ENCODE assay signal across 17 cellular contexts in genomic region chr12:43315961-43316360, GRCh38.
DNase-seq lines count a peak whose midpoint lies in the region; ATAC-seq and TF ChIP-seq lines count a peak whose summit lies in the region.
"Had no signal": no experiment of that assay in that cellular context is flagged by ENCODE, and none has a peak within 500 bp of the region (broad histone marks: within the 10 kb centered on the region; RNA-seq: fewer than 3 reads in every experiment).

No MANE protein-coding gene starts in this region.

- no peak for DNase-seq in chondrocyte (ENCODE audit: low spot score)
- no peak for DNase-seq in hepatocyte (ENCODE audit: low spot score)
- no peak for DNase-seq in right atrium auricular region (ENCODE audit: low spot score)
- DNase-seq in tibial artery: no peak
- no peak for DNase-seq in cerebellar cortex (ENCODE audit: low spot score)
- DNase-seq in NCI-H1105 treated with DMSO at 0.1 percent for 48 hours (lab: John Stamatoyannopoulos, UW): no peak
- DNase-seq: CD4-positive, alpha-beta T cell; DMS79 treated with DMSO at 0.1 percent for 48 hours; NCI-H1930; NCI-H2171; NCI-H446 treated with DMSO at 0.1 percent for 48 hours; SHP77 treated with DMSO at 0.1 percent for 48 hours had no signal

- H3K4me1 ChIP-seq in hepatocyte (ENCODE audit: insufficient read depth): peaks cover 4% of the 10 kb centered on the region
- peaks cover 44% of the 10 kb centered on the region for H3K4me1 ChIP-seq in skeletal muscle satellite cell (ENCODE audit: control insufficient read depth, insufficient read depth, low read length)
- H3K4me1 ChIP-seq in right atrium auricular region: no peaks in the 10 kb centered on the region
- H3K4me1 ChIP-seq in tibial artery: no peaks in the 10 kb centered on the region

- H3K9me2 ChIP-seq in hepatocyte (replicated peaks; ENCODE audit: insufficient read depth): no peaks in the 10 kb centered on the region

- no peak for ATAC-seq in SK-N-SH treated with all-trans-retinoic acid at 6 μM for 48 hours
- ATAC-seq: Panc1 had no signal

- H3K36me3 ChIP-seq in hepatocyte (replicated peaks; ENCODE audit: insufficient read depth, low read depth): no peaks in the 10 kb centered on the region
- H3K36me3 ChIP-seq in skeletal muscle satellite cell (ENCODE audit: insufficient read depth, low read length): no peaks in the 10 kb centered on the region
- H3K36me3 ChIP-seq in right atrium auricular region: no peaks in the 10 kb centered on the region
- H3K36me3 ChIP-seq in tibial artery: no peaks in the 10 kb centered on the region

- no peaks in the 10 kb centered on the region for H3K27me3 Mint-ChIP-seq in chondrocyte (ENCODE audit: low read depth)
- H3K27me3 Mint-ChIP-seq: CD4-positive, alpha-beta T cell had no signal

- peak overlapping the region; percentile 79 for H3K27ac Mint-ChIP-seq in chondrocyte (ENCODE audit: unreplicated experiment)
- H3K27ac Mint-ChIP-seq: B cell; CD4-positive, alpha-beta T cell had no signal

- peaks cover under 1% of the 10 kb centered on the region for H3K9me3 Mint-ChIP-seq in chondrocyte (ENCODE audit: low read depth)
- H3K9me3 Mint-ChIP-seq: CD4-positive, alpha-beta T cell had no signal

- H3K36me3 Mint-ChIP-seq in chondrocyte (ENCODE audit: low read depth): no peaks in the 10 kb centered on the region

- intact Hi-C loops in tibial artery (cut with DNase I; ENCODE audit: low total_unique reads): no loop called here

- no peak overlapping the region for H3K4me3 Mint-ChIP-seq in chondrocyte (ENCODE audit: unreplicated experiment)
- H3K4me3 Mint-ChIP-seq: B cell; CD4-positive, alpha-beta T cell had no signal

- no peak overlapping the region for H3K4me2 ChIP-seq in hepatocyte
- peak overlapping the region; percentile 24 for H3K4me2 ChIP-seq in skeletal muscle satellite cell (ENCODE audit: low read length)
- H3K4me2 ChIP-seq: KMS-11 had no signal

- H3K27me3 ChIP-seq in hepatocyte (no peaks in the 10 kb centered on the region), skeletal muscle satellite cell (ENCODE audit: control insufficient read depth, insufficient read depth, low read length) (no peaks in the 10 kb centered on the region), right atrium auricular region (no peaks in the 10 kb centered on the region), tibial artery (no peaks in the 10 kb centered on the region)

- H3K9me3 ChIP-seq in hepatocyte (ENCODE audit: low read depth) (no peaks in the 10 kb centered on the region), skeletal muscle satellite cell (replicated peaks; ENCODE audit: low read length) (no peaks in the 10 kb centered on the region), right atrium auricular region (no peaks in the 10 kb centered on the region), tibial artery (no peaks in the 10 kb centered on the region)

- no peaks in the 10 kb centered on the region for H3K79me2 ChIP-seq in hepatocyte

- peak overlapping the region; percentile 47 for H3K9ac ChIP-seq in skeletal muscle satellite cell (ENCODE audit: low read depth, low read length)
- H3K9ac ChIP-seq: KMS-11 had no signal

- H3K27ac ChIP-seq in hepatocyte (peak overlapping the region; percentile 56), right atrium auricular region (no peak overlapping the region), tibial artery (no peak overlapping the region)
- H3K27ac ChIP-seq: KMS-11 had no signal

- no peak overlapping the region for H3K4me3 ChIP-seq in hepatocyte
- H3K4me3 ChIP-seq in skeletal muscle satellite cell (ENCODE audit: low read length): no peak overlapping the region
- H3K4me3 ChIP-seq in right atrium auricular region: no peak overlapping the region
- H3K4me3 ChIP-seq in tibial artery: no peak overlapping the region

- TF ChIP-seq CTCF in chondrocyte (IDR thresholded peaks at IDR 0.05) (no peak), hepatocyte (IDR thresholded peaks at IDR 0.05; ENCODE audit: poor library complexity) (no peak), right atrium auricular region (IDR thresholded peaks at IDR 0.05) (no peak), tibial artery (IDR thresholded peaks at IDR 0.05) (no peak)

- peaks cover 50% of the 10 kb centered on the region for H3K4me1 Mint-ChIP-seq in chondrocyte (ENCODE audit: low read depth)
- H3K4me1 Mint-ChIP-seq: B cell had no signal

- no peak overlapping the region for H2AFZ ChIP-seq in hepatocyte

- H4K20me1 ChIP-seq in hepatocyte (ENCODE audit: insufficient read depth, poor library complexity, severe bottlenecking): no peaks in the 10 kb centered on the region

TF ChIP-seq in SK-N-SH treated with all-trans-retinoic acid at 6 μM for 48 hours, 23 proteins besides CTCF, POLR2A, EP300 and RAD21:
- TF ChIP-seq PATZ1 (CRISPR knock-in tag; IDR thresholded peaks at IDR 0.05; ENCODE audit: borderline replicate concordance) (no peak), CREB5 (CRISPR knock-in tag; IDR thresholded peaks at IDR 0.05; ENCODE audit: low read depth) (no peak), TSHZ2 (CRISPR knock-in tag; IDR thresholded peaks at IDR 0.05) (peak; percentile 25; the same call in 1 of the 2 replicates)
